In the genomic region with DNA sequence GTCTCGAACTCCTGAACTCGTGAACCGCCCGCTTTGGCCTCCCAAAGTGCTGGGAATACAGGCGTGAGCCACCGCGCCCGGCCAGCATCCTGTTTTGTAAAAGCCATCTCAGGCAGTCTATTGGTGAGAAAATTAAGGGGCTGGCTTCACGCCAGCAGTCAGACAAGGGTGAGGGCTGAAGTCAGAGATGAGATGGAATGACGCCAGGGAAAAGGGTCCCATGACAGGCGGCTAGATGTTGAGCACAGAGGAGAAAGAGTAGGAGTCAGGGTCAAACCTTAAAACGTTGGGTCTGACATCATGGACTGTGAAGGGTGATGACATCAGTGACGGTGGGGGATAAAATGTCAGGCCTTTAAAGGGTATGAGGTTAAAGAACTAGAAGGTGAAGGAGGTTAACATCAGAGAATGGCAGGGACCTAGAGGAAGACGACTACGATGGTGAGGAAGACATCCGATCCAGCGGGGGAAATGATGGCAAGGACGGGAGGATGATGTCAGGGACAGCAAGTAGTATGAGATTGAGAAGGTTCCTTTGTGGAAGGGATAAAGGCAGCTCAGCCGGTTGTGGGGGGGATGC, we compare ENCODE assay signal across 8 cellular contexts. TPM values are rescaled to one million over a fixed set of nuclear protein-coding genes. Genes with fewer than 3 reads are reported as not detected.
DNase-seq lines count a peak whose midpoint lies in the region; ATAC-seq and TF ChIP-seq lines count a peak whose summit lies in the region.

No MANE protein-coding gene starts in this region.

- ATAC-seq in activated B cell treated with CpG ODN at 0.5 μM for 24 hours (ENCODE audit: low read depth) (no peak), natural killer cell (peak; percentile 29 to 49 (median 33)), HG02763 (IDR thresholded peaks at IDR 0.05; ENCODE audit: unreplicated experiment) (no peak), GM19351 (IDR thresholded peaks at IDR 0.05; ENCODE audit: unreplicated experiment) (no peak)

- intact Hi-C loops in activated B cell treated with CpG ODN at 0.5 μM for 24 hours (cut with micrococcal nuclease), result loop anchor here (1.0 to 10.0 kb wide), 10 partner anchors 24 to 922 kb away; partner anchors contain the start of genes HDAC6, PORCN, SUV39H1 and TBC1D25
- intact Hi-C loops in natural killer cell (cut with micrococcal nuclease), result loop anchor here (1.0 to 2.0 kb wide), 3 partner anchors 24 to 97 kb away; partner anchors contain the start of genes FTSJ1, TBC1D25 and WDR13

- in situ Hi-C loops in G401 (cut with HindIII; ENCODE audit: low sequenced_read_pairs), result no loop called here

- CTCF ChIA-PET in activated B cell treated with CpG ODN at 0.5 μM for 24 hours (lab: Charles Lee), result interaction anchor here (1.2 kb wide), 1 partner anchor 34 kb away, joined by 3 read pairs; the partner anchor contains the start of gene TBC1D25

- TF ChIP-seq CTCF in activated B cell treated with CpG ODN at 0.5 μM for 24 hours (IDR thresholded peaks at IDR 0.05), result no peak
- TF ChIP-seq CTCF in natural killer cell (IDR thresholded peaks at IDR 0.05), result no peak

- H3K4me3 Mint-ChIP-seq in activated B cell treated with CpG ODN at 0.5 μM for 24 hours (peak overlapping the region; percentile 99), natural killer cell (peak overlapping the region; percentile 94)

- peak overlapping the region; percentile 100 for H3K27ac Mint-ChIP-seq in activated B cell treated with CpG ODN at 0.5 μM for 24 hours
- H3K27ac Mint-ChIP-seq in natural killer cell, result peak overlapping the region; percentile 99 to 100

- peaks cover 42% of the 10 kb centered on the region for H3K36me3 Mint-ChIP-seq in activated B cell treated with CpG ODN at 0.5 μM for 24 hours (ENCODE audit: low read depth)
- no peaks in the 10 kb centered on the region for H3K36me3 Mint-ChIP-seq in natural killer cell

- H3K4me1 Mint-ChIP-seq in activated B cell treated with CpG ODN at 0.5 μM for 24 hours (peaks cover 24% of the 10 kb centered on the region), natural killer cell (peaks cover 9 to 21% of the 10 kb centered on the region in 2 donors)

- POLR2A ChIA-PET in activated B cell treated with CpG ODN at 0.5 μM for 24 hours (lab: Charles Lee), result interaction anchor here (0.7 to 3.0 kb wide), 20 partner anchors 20 to 923 kb away, joined by 3 to 45 read pairs (median 5); partner anchors contain the start of genes EBP, ELK1, HDAC6 and OTUD5

- no peaks in the 10 kb centered on the region for H3K27me3 Mint-ChIP-seq in activated B cell treated with CpG ODN at 0.5 μM for 24 hours
- H3K27me3 Mint-ChIP-seq in natural killer cell (ENCODE audit: low read depth in 2 of 2), result no peaks in the 10 kb centered on the region

- H3K9me3 Mint-ChIP-seq in activated B cell treated with CpG ODN at 0.5 μM for 24 hours (no peaks in the 10 kb centered on the region), natural killer cell (no peaks in the 10 kb centered on the region)

- DNase-seq in G401 (ENCODE audit: low spot score) (peak; percentile 26), LoVo (ENCODE audit: low spot score) (peak; percentile 6), activated B cell treated with CpG ODN at 0.5 μM for 24 hours (no peak), epithelial cell of prostate (ENCODE audit: low read depth, low spot score) (no peak), natural killer cell (peak; percentile 45), AG08395 (ENCODE audit: low spot score) (no peak)

- H3K27ac ChIP-seq in epithelial cell of prostate, result peak overlapping the region; percentile 92

RNA-seq across cellular contexts. Expression of gene RBM3, which starts 0.5 kb away (rescaled TPM):
- total RNA-seq in G401 (2014; rRNA removed; shearing (Covaris generic)), result 297 and 376 TPM in 2 replicates
- 381 and 394 TPM in 2 replicates for total RNA-seq in activated B cell treated with CpG ODN at 0.5 μM for 24 hours
- total RNA-seq in natural killer cell, result 100 to 1,000 TPM; 356 to 419 (median 366) TPM

RNA-seq across cellular contexts. Expression of gene WDR13, which starts 23.5 kb away (rescaled TPM):
- 71.3 and 76.8 TPM in 2 replicates for total RNA-seq in G401 (2014; rRNA removed; shearing (Covaris generic))
- total RNA-seq in activated B cell treated with CpG ODN at 0.5 μM for 24 hours (73.4 and 75.8 TPM in 2 replicates), natural killer cell (10 to 100 TPM; 52.5 to 62.9 (median 60.2) TPM)

RNA-seq across cellular contexts. Expression of gene TBC1D25, which starts 34.3 kb away (rescaled TPM):
- total RNA-seq in G401 (2014; rRNA removed; shearing (Covaris generic)), result 2.0 and 6.6 TPM in 2 replicates
- total RNA-seq in activated B cell treated with CpG ODN at 0.5 μM for 24 hours (16.4 and 19.4 TPM in 2 replicates), natural killer cell (10 to 100 TPM; 34.9 to 41.8 (median 36.1) TPM)

RNA-seq across cellular contexts. Expression of gene EBP, which starts 52.2 kb away (rescaled TPM):
- 87.4 and 107 TPM in 2 replicates for total RNA-seq in G401 (2014; rRNA removed; shearing (Covaris generic))
- total RNA-seq in activated B cell treated with CpG ODN at 0.5 μM for 24 hours (72.4 and 75.5 TPM in 2 replicates), natural killer cell (100 to 1,000 TPM in 1 of 3 donors, 10 to 100 TPM in 2; 91.6 to 115 (median 97.6) TPM)

Comparison
In these comparisons a context has a peak if more than half of its experiments do, and no peak if none do; other contexts are left out.
1. DNase-seq: peak in G401 (single experiment), LoVo (single experiment) and natural killer cell (single experiment); none in activated B cell treated with CpG ODN at 0.5 μM for 24 hours (single experiment), epithelial cell of prostate (single experiment) and AG08395 (single experiment).
2. ATAC-seq: peak in natural killer cell (3 of 3); none in activated B cell treated with CpG ODN at 0.5 μM for 24 hours (single experiment), HG02763 (single experiment) and GM19351 (single experiment).